11 cellular contexts compared by ENCODE assay signal in genomic region chr14:69355155-69355954, GRCh38. TPM values are rescaled to one million over a fixed set of nuclear protein-coding genes. Genes with fewer than 3 reads are reported as not detected.
DNase-seq lines count a peak whose midpoint lies in the region; ATAC-seq and TF ChIP-seq lines count a peak whose summit lies in the region.
"Had no signal": no experiment of that assay in that cellular context is flagged by ENCODE, and none has a peak within 500 bp of the region (broad histone marks: within the 10 kb centered on the region; RNA-seq: fewer than 3 reads in every experiment).

No MANE protein-coding gene starts in this region.

- peaks cover 24 to 35% (median 32%) of the 10 kb centered on the region in 3 donors for H3K4me1 Mint-ChIP-seq in IgD-negative memory B cell

- H3K9me3 Mint-ChIP-seq in IgD-negative memory B cell, result no peaks in the 10 kb centered on the region

- ATAC-seq in upper lobe of right lung (no peak), GM18517 (IDR thresholded peaks at IDR 0.05; ENCODE audit: unreplicated experiment) (no peak)
- ATAC-seq: HCT116 had no signal

- CTCF ChIA-PET in A673 (lab: Charles Lee), result no interaction called here

- H3K27me3 ChIP-seq in sigmoid colon (no peaks in the 10 kb centered on the region), upper lobe of right lung (no peaks in the 10 kb centered on the region), A673 (replicated peaks; ENCODE audit: insufficient read depth, low read depth, low read length, poor library complexity) (no peaks in the 10 kb centered on the region), WERI-Rb-1 (ENCODE audit: insufficient read depth, low read depth, severe bottlenecking) (no peaks in the 10 kb centered on the region)
- H3K27me3 ChIP-seq: SJSA1 had no signal

- TF ChIP-seq POLR2A in sigmoid colon (IDR thresholded peaks at IDR 0.05), result no peak

- TF ChIP-seq CTCF in GM12875 (IDR thresholded peaks at IDR 0.05; ENCODE audit: borderline replicate concordance, insufficient read depth, low read depth, low read length) (no peak), sigmoid colon (IDR thresholded peaks at IDR 0.05) (no peak), upper lobe of right lung (IDR thresholded peaks at IDR 0.05) (no peak), A673 (conservative IDR thresholded peaks at IDR 0.05; ENCODE audit: low read depth, low read length) (no peak), WERI-Rb-1 (IDR thresholded peaks at IDR 0.05; ENCODE audit: low read depth, low read length) (no peak)

- no peaks in the 10 kb centered on the region for H3K36me3 ChIP-seq in sigmoid colon
- H3K36me3 ChIP-seq in upper lobe of right lung, result no peaks in the 10 kb centered on the region
- H3K36me3 ChIP-seq in A673 (ENCODE audit: insufficient read depth, low read length, poor library complexity, severe bottlenecking), result no peaks in the 10 kb centered on the region
- H3K36me3 ChIP-seq in WERI-Rb-1, result no peaks in the 10 kb centered on the region
- H3K36me3 ChIP-seq: SJSA1 had no signal

- H3K4me3 Mint-ChIP-seq in IgD-negative memory B cell, result peak overlapping the region; percentile 28 to 90 (median 76)

- no peak for TF ChIP-seq EP300 in sigmoid colon (IDR thresholded peaks at IDR 0.05)

- H3K9me3 ChIP-seq in sigmoid colon (no peaks in the 10 kb centered on the region), upper lobe of right lung (no peaks in the 10 kb centered on the region), A673 (ENCODE audit: low read depth, low read length, poor library complexity, severe bottlenecking) (no peaks in the 10 kb centered on the region), WERI-Rb-1 (ENCODE audit: severe bottlenecking) (no peaks in the 10 kb centered on the region)
- H3K9me3 ChIP-seq: SJSA1 had no signal

- peaks cover 3% of the 10 kb centered on the region for H3K27me3 Mint-ChIP-seq in IgD-negative memory B cell

- H3K27ac ChIP-seq in cingulate gyrus (ENCODE audit: low read depth, low read length) (peak overlapping the region; percentile 84), sigmoid colon (peak overlapping the region; percentile 59 to 82 (median 72)), upper lobe of right lung (no peak overlapping the region), A673 (ENCODE audit: low read depth, low read length, poor library complexity, severe bottlenecking) (no peak overlapping the region), WERI-Rb-1 (no peak overlapping the region)
- H3K27ac ChIP-seq: SJSA1 had no signal

- H3K36me3 Mint-ChIP-seq in IgD-negative memory B cell, result peaks cover 1% of the 10 kb centered on the region

- H3K4me1 ChIP-seq in sigmoid colon (peaks cover 0 to 31% (median 19%) of the 10 kb centered on the region in 4 donors), upper lobe of right lung (no peaks in the 10 kb centered on the region), A673 (ENCODE audit: insufficient read depth, low read length, poor library complexity, severe bottlenecking) (no peaks in the 10 kb centered on the region)
- H3K4me1 ChIP-seq: SJSA1 had no signal

- intact Hi-C loops in sigmoid colon (cut with DNase I) (no loop called here), upper lobe of right lung (cut with DNase I) (loop anchor here (10.0 kb wide), 1 partner anchor 111 kb away; no protein-coding TSS in a partner anchor), A673 (cut with micrococcal nuclease; ENCODE audit: unreplicated experiment) (no loop called here)

- H3K27ac Mint-ChIP-seq in IgD-negative memory B cell, result peak overlapping the region; percentile 96 to 100 (median 100)

- 78 to 86% methylated on average over 10 of the region's 10 CpGs for WGBS in sigmoid colon, 2 donors

- BruUV-seq in A673 (replicated peaks; lab: Mats Ljungman, UMichigan), result no TSS peak

- DNase-seq in sigmoid colon (peak; percentile 62), upper lobe of right lung (no peak), A673 (ENCODE audit: low spot score) (no peak), WERI-Rb-1 (no peak)
- DNase-seq: activated T-cell treated with anti-CD3 and anti-CD28 coated beads for 4 hours had no signal

- H3K4me3 ChIP-seq in GM12875 (ENCODE audit: low read depth, low read length), result peak overlapping the region; percentile 31
- H3K4me3 ChIP-seq in sigmoid colon, result no peak overlapping the region
- no peak overlapping the region for H3K4me3 ChIP-seq in upper lobe of right lung
- no peak overlapping the region for H3K4me3 ChIP-seq in A673 (ENCODE audit: low read depth, low read length, poor library complexity, severe bottlenecking)
- H3K4me3 ChIP-seq in WERI-Rb-1 (ENCODE audit: low read depth, low read length), result no peak overlapping the region
- H3K4me3 ChIP-seq: SJSA1 had no signal

- POLR2A ChIA-PET in A673 (lab: Charles Lee; ENCODE audit: low non-redundant PET), result no interaction called here

RNA-seq across cellular contexts. Expression of gene ERH, which starts 42.7 kb away (rescaled TPM):
- polyA plus RNA-seq in IgD-negative memory B cell, result 72.1 TPM
- 100 to 1,000 TPM in 2 of 4 donors, 10 to 100 TPM in 2; 65.6 to 106 (median 87.9) TPM for total RNA-seq in sigmoid colon
- 100 to 1,000 TPM; 136 to 168 (median 157) TPM for polyA plus RNA-seq in sigmoid colon
- 114 TPM for total RNA-seq in upper lobe of right lung
- 452 and 472 TPM in 2 replicates for total RNA-seq in A673 (2021)

RNA-seq across cellular contexts. Expression of gene SLC39A9, which starts 43.1 kb away (rescaled TPM):
- polyA plus RNA-seq in IgD-negative memory B cell (14.7 TPM), sigmoid colon (10 to 100 TPM; 11.4 to 32.5 (median 17.6) TPM)
- total RNA-seq in sigmoid colon (10 to 100 TPM; 39.0 to 47.4 (median 42.0) TPM), upper lobe of right lung (55.6 TPM), A673 (2021) (59.2 and 60.8 TPM in 2 replicates)

Comparison
In these comparisons a context has a peak if more than half of its experiments do, and no peak if none do; other contexts are left out.
1. H3K27ac ChIP-seq: peak in cingulate gyrus (single experiment) and sigmoid colon (4 of 4); none in upper lobe of right lung (single experiment), A673 (single experiment) and WERI-Rb-1 (single experiment).